30 cellular contexts compared by ENCODE assay signal in the genomic region with DNA sequence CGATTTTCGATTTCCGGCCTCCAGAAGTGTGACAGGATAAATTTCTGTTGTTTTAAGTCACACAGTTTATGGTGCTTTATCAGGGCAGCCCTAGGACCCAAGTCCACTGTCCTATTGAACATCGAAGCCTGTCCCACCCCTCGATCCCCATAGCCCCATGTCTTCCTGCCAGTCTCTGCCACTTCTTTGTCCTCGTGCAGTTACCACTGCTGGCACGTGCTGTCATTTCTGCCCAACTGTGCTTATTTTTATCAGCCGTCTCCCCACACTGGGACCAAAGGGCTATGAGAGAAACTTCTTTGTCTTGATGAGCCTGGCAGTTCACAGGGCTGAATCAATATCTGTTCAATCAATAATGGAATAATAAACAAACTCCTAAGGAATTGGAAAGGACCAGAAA.
"Had no signal": no experiment of that assay in that cellular context is flagged by ENCODE, and none has a peak within 500 bp of the region (broad histone marks: within the 10 kb centered on the region; RNA-seq: fewer than 3 reads in every experiment).

No MANE protein-coding gene starts in this region.

- H3K4me1 Mint-ChIP-seq: central memory CD8-positive, alpha-beta T cell had no signal

- H3K36me3 Mint-ChIP-seq: activated naive CD4-positive, alpha-beta T cell treated with anti-CD3 and anti-CD28 coated beads, Interleukin-2, amount 50 U/mL, for 24 hours; activated naive CD8-positive, alpha-beta T cell treated with anti-CD3 and anti-CD28 coated beads, Interleukin-2, amount 10 ng/mL, durations not matched to agents 7 days and 5 days; WTC11 had no signal

- H3K27ac ChIP-seq: ascending aorta, cardiac muscle cell, KMS-11, SJCRH30, SK-N-MC had no signal

- ATAC-seq: activated CD4-positive, alpha-beta T cell treated with anti-CD3 and anti-CD28 coated beads for 36 hours; activated CD4-positive, CD25-positive, alpha-beta regulatory T cell treated with anti-CD3 and anti-CD28 coated beads, Interleukin-2, amount 50 U/mL, for 24 hours; activated CD8-positive, alpha-beta T cell treated with anti-CD3 and anti-CD28 coated beads, Interleukin-2, amount 10 ng/mL, durations not matched to agents 7 days and 5 days; Panc1; WTC11 had no signal

- H3K9me3 ChIP-seq: ascending aorta, SJCRH30 had no signal

- H3K4me3 Mint-ChIP-seq: activated CD4-positive, alpha-beta T cell treated with anti-CD3 and anti-CD28 coated beads for 36 hours; activated CD4-positive, alpha-beta T cell treated with anti-CD3 and anti-CD28 coated beads, Interleukin-2, amount 10 ng/mL, durations not matched to agents 7 days and 5 days; activated CD8-positive, alpha-beta T cell treated with anti-CD3 and anti-CD28 coated beads, Interleukin-2, amount 10 ng/mL, durations not matched to agents 7 days and 5 days; activated naive CD4-positive, alpha-beta T cell treated with anti-CD3 and anti-CD28 coated beads, Interleukin-2, amount 50 U/mL, for 24 hours; activated naive CD8-positive, alpha-beta T cell treated with anti-CD3 and anti-CD28 coated beads, Interleukin-2, amount 10 ng/mL, durations not matched to agents 7 days and 5 days; activated T-cell treated with anti-CD3 and anti-CD28 coated beads, Interleukin-2, amount 50 U/mL, for 24 hours; central memory CD8-positive, alpha-beta T cell; T-helper 1 cell treated with Interleukin-12 subunit alpha and Interleukin-12 subunit beta and Interleukin-4 antibody, amounts not matched to agents 30 μg/mL and 1 μg/mL, for 36 hours; T-helper 2 cell treated with Interferon-gamma antibody and Interleukin-4, amounts not matched to agents 5 μg/mL and 100 μg/mL, for 36 hours; WTC11 had no signal

- H3K27me3 ChIP-seq: ascending aorta, cardiac muscle cell had no signal

- H3K27ac Mint-ChIP-seq: activated CD4-positive, alpha-beta T cell treated with anti-CD3 and anti-CD28 coated beads for 36 hours; activated CD8-positive, alpha-beta T cell treated with anti-CD3 and anti-CD28 coated beads, Interleukin-2, amount 10 ng/mL, durations not matched to agents 7 days and 5 days; activated naive CD4-positive, alpha-beta T cell treated with anti-CD3 and anti-CD28 coated beads, Interleukin-2, amount 50 U/mL, for 24 hours; activated naive CD8-positive, alpha-beta T cell treated with anti-CD3 and anti-CD28 coated beads, Interleukin-2, amount 10 ng/mL, durations not matched to agents 7 days and 5 days; activated T-cell treated with anti-CD3 and anti-CD28 coated beads, Interleukin-2, amount 50 U/mL, for 24 hours; activated T-helper 2 cell treated with anti-CD3 and anti-CD28 coated beads, Interferon-gamma antibody, Interleukin-2, Interleukin-4, amounts not matched to agents 10 μg/mL and 5 μg/mL and 100 μg/mL, durations not matched to agents 14 hours and 24 hours and 36 hours; T-helper 1 cell treated with Interleukin-12 subunit alpha and Interleukin-12 subunit beta and Interleukin-4 antibody, amounts not matched to agents 30 μg/mL and 1 μg/mL, for 36 hours; WTC11 had no signal

- H3K36me3 ChIP-seq: ascending aorta, cardiac muscle cell, SJCRH30 had no signal

- DNase-seq: activated CD4-positive, alpha-beta T cell treated with anti-CD3 and anti-CD28 coated beads for 36 hours; activated CD4-positive, alpha-beta T cell treated with anti-CD3 and anti-CD28 coated beads, Interleukin-2, amount 10 ng/mL, durations not matched to agents 7 days and 5 days; activated CD4-positive, alpha-beta T cell treated with anti-CD3 and anti-CD28 coated beads, Interleukin-2, amount 50 U/mL, for 48 hours; activated CD8-positive, alpha-beta T cell treated with anti-CD3 and anti-CD28 coated beads, Interleukin-2, amount 10 ng/mL, durations not matched to agents 7 days and 5 days; activated gamma-delta T cell; activated naive CD4-positive, alpha-beta T cell treated with Interleukin-2 at 50 U/mL for 16 hours; activated naive CD8-positive, alpha-beta T cell treated with anti-CD3 and anti-CD28 coated beads, Interleukin-2, amount 10 ng/mL, durations not matched to agents 7 days and 5 days; activated T-cell treated with anti-CD3 and anti-CD28 coated beads, Interleukin-2, amount 50 U/mL, for 24 hours; amygdala; NCI-H1048; NCI-H1105 treated with DMSO at 0.1 percent for 48 hours; NCI-H1436; NCI-H1694 treated with DMSO at 0.1 percent for 48 hours; NCI-H2029; NCI-H345; NCI-H524 treated with DMSO at 0.1 percent for 48 hours; SHP77; SJCRH30 had no signal

- H3K9me3 Mint-ChIP-seq: activated CD4-positive, alpha-beta T cell treated with anti-CD3 and anti-CD28 coated beads, Interleukin-2, amount 10 ng/mL, durations not matched to agents 7 days and 5 days; activated naive CD4-positive, alpha-beta T cell treated with anti-CD3 and anti-CD28 coated beads, Interleukin-2, amount 50 U/mL, for 24 hours; activated naive CD8-positive, alpha-beta T cell treated with anti-CD3 and anti-CD28 coated beads, Interleukin-2, amount 10 ng/mL, durations not matched to agents 7 days and 5 days; activated T-cell treated with anti-CD3 and anti-CD28 coated beads, Interleukin-2, amount 50 U/mL, for 24 hours; activated T-helper 2 cell treated with anti-CD3 and anti-CD28 coated beads, Interferon-gamma antibody, Interleukin-2, Interleukin-4, amounts not matched to agents 10 μg/mL and 5 μg/mL and 100 μg/mL, durations not matched to agents 14 hours and 24 hours and 36 hours; central memory CD8-positive, alpha-beta T cell; T-helper 1 cell treated with Interleukin-12 subunit alpha and Interleukin-12 subunit beta and Interleukin-4 antibody, amounts not matched to agents 30 μg/mL and 1 μg/mL, for 36 hours; T-helper 2 cell treated with Interferon-gamma antibody and Interleukin-4, amounts not matched to agents 5 μg/mL and 100 μg/mL, for 36 hours; WTC11 had no signal
